Comparison of ENCODE assay signal across 9 cellular contexts in genomic region chr19:41144403-41144802, GRCh38. TPM values are rescaled to one million over a fixed set of nuclear protein-coding genes. Genes with fewer than 3 reads are reported as not detected.
DNase-seq lines count a peak whose midpoint lies in the region; ATAC-seq and TF ChIP-seq lines count a peak whose summit lies in the region.
"Had no signal": no experiment of that assay in that cellular context is flagged by ENCODE, and none has a peak within 500 bp of the region (broad histone marks: within the 10 kb centered on the region; RNA-seq: fewer than 3 reads in every experiment).

No MANE protein-coding gene starts in this region.

- TF ChIP-seq CTCF in LNCAP (IDR thresholded peaks at IDR 0.05) (peak; percentile 68), upper lobe of right lung (IDR thresholded peaks at IDR 0.05) (peak; percentile 85)

- peaks cover 4% of the 10 kb centered on the region for H3K27me3 ChIP-seq in upper lobe of right lung

- no peak overlapping the region for H3K27ac ChIP-seq in upper lobe of right lung

- no peaks in the 10 kb centered on the region for H3K9me3 ChIP-seq in upper lobe of right lung

- H3K36me3 ChIP-seq in upper lobe of right lung: no peaks in the 10 kb centered on the region

- H3K4me3 ChIP-seq in upper lobe of right lung: no peak overlapping the region

- intact Hi-C loops in upper lobe of right lung (cut with DNase I): no loop called here

- ATAC-seq in upper lobe of right lung (peak; percentile 97), GM18909 (IDR thresholded peaks at IDR 0.05; ENCODE audit: poor library complexity, unreplicated experiment) (no peak)

- H3K4me1 ChIP-seq in upper lobe of right lung: no peaks in the 10 kb centered on the region

- DNase-seq in DMS153 (lab: John Stamatoyannopoulos, UW) (peak; percentile 23), SK-MEL-5 (ENCODE audit: low read depth, low spot score) (peak; percentile 85), glomerular visceral epithelial cell (ENCODE audit: extremely low spot score) (peak; percentile 75), pons (ENCODE audit: low spot score) (peak; percentile 70), upper lobe of right lung (peak; percentile 83)
- DNase-seq in activated gamma-delta T cell treated with anti-CD3 and anti-CD28 coated beads, Interleukin-2, amount 50 U/mL, for 16 hours (ENCODE audit: low read depth): peak; percentile 85

- in situ Hi-C loops in SK-MEL-5 (cut with HindIII; ENCODE audit: low pct_unique_long_range_greater_than_20kb, low sequenced_read_pairs): no loop called here

RNA-seq across cellular contexts. Expression of gene CYP2F1, which starts 30.2 kb away (rescaled TPM):
- total RNA-seq in SK-MEL-5 (2014; rRNA removed; shearing (Covaris generic)): not detected in 2 replicates
- not detected in 2 replicates for polyA plus RNA-seq in SK-MEL-5 (2015; cell fraction: cytosol; rRNA removed)
- not detected in 2 replicates for polyA plus RNA-seq in SK-MEL-5 (2015; cell fraction: nucleus; rRNA removed)
- total RNA-seq in upper lobe of right lung: not detected
- polyA plus RNA-seq: adipose tissue had no signal

RNA-seq across cellular contexts. Expression of gene CYP2S1, which starts 48.6 kb away (rescaled TPM):
- total RNA-seq in SK-MEL-5 (2014; rRNA removed; shearing (Covaris generic)): not detected in 2 replicates
- 0.10 TPM in 1 of 2 replicates, not detected in the other for polyA plus RNA-seq in SK-MEL-5 (2015; cell fraction: cytosol; rRNA removed)
- polyA plus RNA-seq in SK-MEL-5 (2015; cell fraction: nucleus; rRNA removed): 1.5 TPM in 1 of 2 replicates, not detected in the other
- total RNA-seq in upper lobe of right lung: 11.1 TPM

RNA-seq across cellular contexts. Expression of gene CYP2A13, which starts 56.2 kb away (rescaled TPM):
- total RNA-seq in SK-MEL-5 (2014; rRNA removed; shearing (Covaris generic)): not detected in 2 replicates
- polyA plus RNA-seq in SK-MEL-5 (2015; cell fraction: cytosol; rRNA removed): not detected in 2 replicates
- not detected in 2 replicates for polyA plus RNA-seq in SK-MEL-5 (2015; cell fraction: nucleus; rRNA removed)
- not detected for total RNA-seq in upper lobe of right lung
- polyA plus RNA-seq: adipose tissue had no signal

Comparison
In these comparisons a context has a peak if more than half of its experiments do, and no peak if none do; other contexts are left out.
1. DNase-seq: peak in every context shown above with its lines; median percentile 85 in SK-MEL-5; 85 in activated gamma-delta T cell treated with anti-CD3 and anti-CD28 coated beads, Interleukin-2, amount 50 U/mL, for 16 hours; 83 in upper lobe of right lung; 75 in glomerular visceral epithelial cell; 70 in pons; 23 in DMS153.
2. RNA of gene CYP2S1, which starts 48.6 kb away (total RNA-seq): 11.1 TPM in upper lobe of right lung (single experiment); not detected in SK-MEL-5; every median in the first group is over 10 times any median in the second.